21 cellular contexts compared by ENCODE assay signal in the genomic region with DNA sequence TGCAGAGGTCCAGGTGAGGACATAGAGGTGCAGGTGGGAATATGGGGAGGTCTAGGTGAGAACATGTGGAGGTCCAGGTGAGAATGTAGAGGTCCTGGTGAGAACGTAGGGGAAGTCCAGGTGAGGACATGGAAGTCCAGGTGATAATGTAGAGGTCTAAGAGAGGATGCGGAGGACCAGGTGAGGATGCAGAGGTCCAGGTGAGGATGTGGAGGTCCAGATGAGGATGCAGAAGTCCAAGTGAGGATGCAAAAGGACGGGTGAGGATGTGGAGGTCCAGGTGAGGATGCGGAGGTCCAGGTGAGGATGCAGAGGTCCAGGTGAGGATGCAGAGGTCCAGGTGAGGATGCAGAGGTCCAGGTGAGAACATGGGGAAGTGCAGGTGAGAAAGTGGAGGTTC.
DNase-seq lines count a peak whose midpoint lies in the region; ATAC-seq and TF ChIP-seq lines count a peak whose summit lies in the region.
"Had no signal": no experiment of that assay in that cellular context is flagged by ENCODE, and none has a peak within 500 bp of the region (broad histone marks: within the 10 kb centered on the region; RNA-seq: fewer than 3 reads in every experiment).

No MANE protein-coding gene starts in this region.

- CTCF ChIA-PET in Calu3 (lab: Charles Lee), result no interaction called here

- peaks cover 3% of the 10 kb centered on the region for H3K27me3 ChIP-seq in lung (ENCODE audit: control insufficient read depth, insufficient read depth)
- H3K27me3 ChIP-seq in right cardiac atrium (ENCODE audit: control insufficient read depth, insufficient read depth), result no peaks in the 10 kb centered on the region

- DNase-seq in Calu3 (no peak), lung (ENCODE audit: low spot score) (peak; percentile 22), retina (peak; percentile 1), NCI-H748 treated with DMSO at 0.1 percent for 48 hours (lab: John Stamatoyannopoulos, UW) (no peak), right cardiac atrium (no peak), T-helper 9 cell (no peak)
- DNase-seq: activated naive CD8-positive, alpha-beta T cell treated with anti-CD3 and anti-CD28 coated beads, Interleukin-2, amount 10 ng/mL, durations not matched to agents 7 days and 5 days; DMS79; effector memory CD4-positive, alpha-beta T cell; HFFc6; KG1; kidney glomerular epithelial cell; MV-4-11; NCI-H1694; NCI-H774; SHP77; substantia nigra; SW 1271; uterus had no signal

- peaks cover 77% of the 10 kb centered on the region for H3K27me3 Mint-ChIP-seq in Calu3 (ENCODE audit: unreplicated experiment)
- peaks cover 52% of the 10 kb centered on the region for H3K27me3 Mint-ChIP-seq in activated T-helper 17 cell treated with anti-CD3 and anti-CD28 coated beads, Interleukin-2, amount 50 U/mL, for 72 hours

- intact Hi-C loops in Calu3 (cut with micrococcal nuclease; ENCODE audit: unreplicated experiment), result no loop called here
- intact Hi-C loops in right cardiac atrium (cut with DNase I), result no loop called here

- H3K9me3 Mint-ChIP-seq in Calu3 (ENCODE audit: low read depth, unreplicated experiment), result peaks cover 4% of the 10 kb centered on the region
- H3K9me3 Mint-ChIP-seq in activated T-helper 17 cell treated with anti-CD3 and anti-CD28 coated beads, Interleukin-2, amount 50 U/mL, for 72 hours, result no peaks in the 10 kb centered on the region
- H3K9me3 Mint-ChIP-seq: activated naive CD8-positive, alpha-beta T cell treated with anti-CD3 and anti-CD28 coated beads, Interleukin-2, amount 10 ng/mL, durations not matched to agents 7 days and 5 days; HFFc6 had no signal

- ATAC-seq in activated T-helper 17 cell treated with anti-CD3 and anti-CD28 coated beads, Interleukin-2, amount 50 U/mL, for 72 hours (replicated peaks), result no peak
- no peak for ATAC-seq in lung (ENCODE audit: insufficient read depth, low FRiP score)
- ATAC-seq in right cardiac atrium, result no peak
- ATAC-seq: gastroesophageal sphincter had no signal

- H3K4me3 ChIP-seq in lung (no peak overlapping the region), right cardiac atrium (ENCODE audit: low read length) (no peak overlapping the region)
- H3K4me3 ChIP-seq: gastroesophageal sphincter, uterus had no signal

- H3K4me1 ChIP-seq in lung (ENCODE audit: control insufficient read depth in 2 of 2, insufficient read depth in 2 of 2, low read length in 2 of 2) (no peaks in the 10 kb centered on the region), right cardiac atrium (ENCODE audit: control insufficient read depth, insufficient read depth, low read length) (no peaks in the 10 kb centered on the region)

- no peak overlapping the region for H3K27ac ChIP-seq in lung (ENCODE audit: low read depth in 1 of 2, low read length in 1 of 2)
- no peak overlapping the region for H3K27ac ChIP-seq in right cardiac atrium (ENCODE audit: low read length)
- H3K27ac ChIP-seq: gastroesophageal sphincter, uterus had no signal

- H3K4me3 Mint-ChIP-seq in Calu3 (ENCODE audit: low read depth, unreplicated experiment), result peak overlapping the region; percentile 1
- H3K4me3 Mint-ChIP-seq in activated T-helper 17 cell treated with anti-CD3 and anti-CD28 coated beads, Interleukin-2, amount 50 U/mL, for 72 hours, result peak overlapping the region; percentile 32
- H3K4me3 Mint-ChIP-seq: activated naive CD8-positive, alpha-beta T cell treated with anti-CD3 and anti-CD28 coated beads, Interleukin-2, amount 10 ng/mL, durations not matched to agents 7 days and 5 days; HFFc6 had no signal

- H3K4me1 Mint-ChIP-seq in Calu3 (ENCODE audit: low read depth, unreplicated experiment), result no peaks in the 10 kb centered on the region
- H3K4me1 Mint-ChIP-seq in activated T-helper 17 cell treated with anti-CD3 and anti-CD28 coated beads, Interleukin-2, amount 50 U/mL, for 72 hours, result peaks cover 12% of the 10 kb centered on the region

- no peak for TF ChIP-seq CTCF in Calu3 (IDR thresholded peaks at IDR 0.05; ENCODE audit: unreplicated experiment)
- no peak for TF ChIP-seq CTCF in lung (IDR thresholded peaks at IDR 0.05; ENCODE audit: control extremely low read depth, extremely low read depth)

- H3K36me3 ChIP-seq in lung (ENCODE audit: control insufficient read depth in 2 of 2, insufficient read depth in 2 of 2, low read length in 2 of 2), result no peaks in the 10 kb centered on the region
- H3K36me3 ChIP-seq: gastroesophageal sphincter, uterus had no signal

- WGBS in lung, 2 donors, result 87 to 95% methylated on average over 4 of the region's 4 CpGs
- 83% methylated on average over 4 of the region's 4 CpGs for WGBS in right cardiac atrium

- no peak overlapping the region for H3K27ac Mint-ChIP-seq in Calu3 (ENCODE audit: unreplicated experiment)
- no peak overlapping the region for H3K27ac Mint-ChIP-seq in activated T-helper 17 cell treated with anti-CD3 and anti-CD28 coated beads, Interleukin-2, amount 50 U/mL, for 72 hours
- H3K27ac Mint-ChIP-seq: activated naive CD8-positive, alpha-beta T cell treated with anti-CD3 and anti-CD28 coated beads, Interleukin-2, amount 10 ng/mL, durations not matched to agents 7 days and 5 days; HFFc6 had no signal

- BruUV-seq in Calu3 (replicated peaks; lab: Mats Ljungman, UMichigan), result no TSS peak

- no peaks in the 10 kb centered on the region for H3K36me3 Mint-ChIP-seq in Calu3 (ENCODE audit: insufficient read depth, unreplicated experiment)
- no peaks in the 10 kb centered on the region for H3K36me3 Mint-ChIP-seq in activated T-helper 17 cell treated with anti-CD3 and anti-CD28 coated beads, Interleukin-2, amount 50 U/mL, for 72 hours (ENCODE audit: low read depth)
- H3K36me3 Mint-ChIP-seq: activated naive CD8-positive, alpha-beta T cell treated with anti-CD3 and anti-CD28 coated beads, Interleukin-2, amount 10 ng/mL, durations not matched to agents 7 days and 5 days had no signal

- H3K9me3 ChIP-seq in lung (ENCODE audit: control insufficient read depth in 2 of 2, insufficient read depth in 1 of 2, low read length in 1 of 2), result peaks cover 0 to 13% of the 10 kb centered on the region in 2 donors
- H3K9me3 ChIP-seq in right cardiac atrium (ENCODE audit: control insufficient read depth, low read length), result peaks cover 3% of the 10 kb centered on the region
- H3K9me3 ChIP-seq: uterus had no signal

Comparison
In these comparisons a context has a peak if more than half of its experiments do, and no peak if none do; other contexts are left out.
1. DNase-seq: peak in lung (single experiment) and retina (single experiment); none in Calu3 (single experiment), NCI-H748 treated with DMSO at 0.1 percent for 48 hours (single experiment), right cardiac atrium (0 of 3) and T-helper 9 cell (single experiment).